1 cellular context compared by ENCODE assay signal in the genomic region with DNA sequence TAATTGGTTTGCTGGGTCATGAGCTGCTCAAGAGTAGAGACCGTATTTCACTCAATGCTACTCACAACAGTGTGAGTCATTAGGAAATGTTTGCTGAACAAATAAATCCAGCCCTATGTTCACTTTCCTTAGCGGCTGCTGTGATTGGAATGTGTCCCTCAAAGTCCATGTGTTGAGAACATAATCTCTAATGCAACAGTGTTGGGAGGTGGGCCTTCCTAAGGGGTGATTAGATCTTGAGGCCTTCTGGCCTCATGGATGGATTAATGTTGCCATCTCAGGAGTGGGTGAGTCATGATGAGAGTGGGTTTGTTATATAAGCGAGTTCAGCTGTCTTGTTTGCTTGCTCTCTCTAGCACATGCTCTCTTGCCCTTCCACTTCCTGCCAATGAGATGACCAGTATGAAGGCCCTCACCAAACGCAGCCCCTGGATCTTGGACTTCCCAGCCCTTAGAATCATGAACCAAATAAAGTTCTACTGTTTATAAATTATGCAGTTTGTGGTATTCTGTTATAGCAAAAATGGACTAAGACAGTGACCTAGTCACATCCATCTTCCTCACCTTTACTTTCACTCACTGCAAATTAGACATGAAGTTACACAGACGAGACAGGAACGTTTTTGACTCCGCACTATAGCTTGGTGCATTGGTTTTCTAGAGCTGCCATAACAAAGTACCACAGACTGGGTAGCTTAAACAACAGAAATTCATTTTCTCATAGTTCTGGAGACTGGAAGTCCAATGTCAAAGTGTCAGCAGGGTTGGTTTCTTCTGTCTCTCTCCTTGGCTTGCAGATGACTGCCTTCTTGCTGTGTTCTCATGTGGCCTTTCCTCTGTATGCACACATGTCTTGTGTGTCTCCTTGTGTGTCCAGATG.
A peak's percentile ranks its signal among the peaks of the same experiment; 100 is the strongest.
TF ChIP-seq lines count a peak whose summit lies in the region.

No MANE protein-coding gene starts in this region.

TF ChIP-seq in HepG2, 621 proteins besides CTCF, POLR2A, EP300 and RAD21 (continued from another document and continues in another):
- TF ChIP-seq ZBTB8A (CRISPR knock-in tag; IDR thresholded peaks at IDR 0.05; ENCODE audit: borderline replicate concordance, low read depth) (no peak), ZFY (CRISPR knock-in tag; IDR thresholded peaks at IDR 0.05) (peak; percentile 75), NR2F1 (CRISPR knock-in tag; IDR thresholded peaks at IDR 0.05) (peak; percentile 43 to 70; a peak in 2 of 4 replicates), MED13 (CRISPR knock-in tag; IDR thresholded peaks at IDR 0.05) (peak; percentile 28; the same call in 1 of the 2 replicates), HCFC1 (IDR thresholded peaks at IDR 0.05; ENCODE audit: low read depth, low read length) (no peak), ZNF552 (CRISPR knock-in tag; IDR thresholded peaks at IDR 0.05; ENCODE audit: borderline replicate concordance) (0 out of 2 replicates have a peak, but pooled peaks have one; percentile 39), AGO1 (IDR thresholded peaks at IDR 0.05; ENCODE audit: low read depth, low read length, poor library complexity, severe bottlenecking) (no peak), ZIK1 (CRISPR knock-in tag; IDR thresholded peaks at IDR 0.05; ENCODE audit: borderline replicate concordance, low read depth) (peak; percentile 76; the same call in 1 of the 2 replicates), MTA1 (CRISPR knock-in tag; IDR thresholded peaks at IDR 0.05; ENCODE audit: borderline replicate concordance) (no peak), NR1H2 (CRISPR knock-in tag; IDR thresholded peaks at IDR 0.05; ENCODE audit: borderline replicate concordance, low read depth) (no peak), TGIF2 (CRISPR knock-in tag; IDR thresholded peaks at IDR 0.05) (0 out of 2 replicates have a peak, but pooled peaks have one; percentile 6), NFRKB (IDR thresholded peaks at IDR 0.05) (no peak), HOXA7 (CRISPR knock-in tag; IDR thresholded peaks at IDR 0.05) (no peak), TCF7L2 (IDR thresholded peaks at IDR 0.05; ENCODE audit: low read depth, low read length) (no peak), ZNF670 (CRISPR knock-in tag; IDR thresholded peaks at IDR 0.05; ENCODE audit: borderline replicate concordance) (0 out of 2 replicates have a peak, but pooled peaks have one; percentile 49), KMT2A (CRISPR knock-in tag; IDR thresholded peaks at IDR 0.05) (no peak), ASH2L (IDR thresholded peaks at IDR 0.05; ENCODE audit: insufficient read length, low read depth, low read length) (peak; percentile 50), RARG (CRISPR knock-in tag; IDR thresholded peaks at IDR 0.05; ENCODE audit: low read depth) (peak; percentile 88; the same call in 1 of the 2 replicates), BRCA1 (CRISPR knock-in tag; IDR thresholded peaks at IDR 0.05) (0 out of 2 replicates have a peak, but pooled peaks have one; percentile 53), FOXJ3 (CRISPR knock-in tag; IDR thresholded peaks at IDR 0.05; ENCODE audit: borderline replicate concordance) (peak; percentile 94), HHEX (CRISPR knock-in tag; IDR thresholded peaks at IDR 0.05) (peak; percentile 70), ZNF232 (CRISPR knock-in tag; IDR thresholded peaks at IDR 0.05; ENCODE audit: borderline replicate concordance) (no peak; the same call in 1 of the 2 replicates), SKI (IDR thresholded peaks at IDR 0.05; ENCODE audit: partially characterized antibody) (peak; percentile 73), ZNF781 (CRISPR knock-in tag; IDR thresholded peaks at IDR 0.05; ENCODE audit: borderline replicate concordance, not compliant biosample characterization) (peak; percentile 58), SNAPC2 (CRISPR knock-in tag; IDR thresholded peaks at IDR 0.05) (no peak), IKZF4 (CRISPR knock-in tag; IDR thresholded peaks at IDR 0.05; ENCODE audit: borderline replicate concordance, low read depth, not compliant biosample characterization) (no peak), BHLHE40 (IDR thresholded peaks at IDR 0.05; ENCODE audit: low read length) (no peak), SIX1 (CRISPR knock-in tag; IDR thresholded peaks at IDR 0.05; ENCODE audit: borderline replicate concordance) (peak; percentile 87), ZNF451 (CRISPR knock-in tag; IDR thresholded peaks at IDR 0.05) (no peak), SRSF1 (optimal IDR thresholded peaks at IDR 0.05; ENCODE audit: low read depth, low read length) (no peak), RELA (CRISPR knock-in tag; IDR thresholded peaks at IDR 0.05) (no peak; the same call in 1 of the 2 replicates), ZFP41 (CRISPR knock-in tag; IDR thresholded peaks at IDR 0.05; ENCODE audit: borderline replicate concordance) (no peak)
- TF ChIP-seq, protein P1, sequence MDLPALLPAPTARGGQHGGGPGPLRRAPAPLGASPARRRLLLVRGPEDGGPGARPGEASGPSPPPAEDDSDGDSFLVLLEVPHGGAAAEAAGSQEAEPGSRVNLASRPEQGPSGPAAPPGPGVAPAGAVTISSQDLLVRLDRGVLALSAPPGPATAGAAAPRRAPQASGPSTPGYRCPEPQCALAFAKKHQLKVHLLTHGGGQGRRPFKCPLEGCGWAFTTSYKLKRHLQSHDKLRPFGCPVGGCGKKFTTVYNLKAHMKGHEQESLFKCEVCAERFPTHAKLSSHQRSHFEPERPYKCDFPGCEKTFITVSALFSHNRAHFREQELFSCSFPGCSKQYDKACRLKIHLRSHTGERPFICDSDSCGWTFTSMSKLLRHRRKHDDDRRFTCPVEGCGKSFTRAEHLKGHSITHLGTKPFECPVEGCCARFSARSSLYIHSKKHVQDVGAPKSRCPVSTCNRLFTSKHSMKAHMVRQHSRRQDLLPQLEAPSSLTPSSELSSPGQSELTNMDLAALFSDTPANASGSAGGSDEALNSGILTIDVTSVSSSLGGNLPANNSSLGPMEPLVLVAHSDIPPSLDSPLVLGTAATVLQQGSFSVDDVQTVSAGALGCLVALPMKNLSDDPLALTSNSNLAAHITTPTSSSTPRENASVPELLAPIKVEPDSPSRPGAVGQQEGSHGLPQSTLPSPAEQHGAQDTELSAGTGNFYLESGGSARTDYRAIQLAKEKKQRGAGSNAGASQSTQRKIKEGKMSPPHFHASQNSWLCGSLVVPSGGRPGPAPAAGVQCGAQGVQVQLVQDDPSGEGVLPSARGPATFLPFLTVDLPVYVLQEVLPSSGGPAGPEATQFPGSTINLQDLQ (CRISPR knock-in tag; IDR thresholded peaks at IDR 0.05): no peak
- TF ChIP-seq, protein P2, sequence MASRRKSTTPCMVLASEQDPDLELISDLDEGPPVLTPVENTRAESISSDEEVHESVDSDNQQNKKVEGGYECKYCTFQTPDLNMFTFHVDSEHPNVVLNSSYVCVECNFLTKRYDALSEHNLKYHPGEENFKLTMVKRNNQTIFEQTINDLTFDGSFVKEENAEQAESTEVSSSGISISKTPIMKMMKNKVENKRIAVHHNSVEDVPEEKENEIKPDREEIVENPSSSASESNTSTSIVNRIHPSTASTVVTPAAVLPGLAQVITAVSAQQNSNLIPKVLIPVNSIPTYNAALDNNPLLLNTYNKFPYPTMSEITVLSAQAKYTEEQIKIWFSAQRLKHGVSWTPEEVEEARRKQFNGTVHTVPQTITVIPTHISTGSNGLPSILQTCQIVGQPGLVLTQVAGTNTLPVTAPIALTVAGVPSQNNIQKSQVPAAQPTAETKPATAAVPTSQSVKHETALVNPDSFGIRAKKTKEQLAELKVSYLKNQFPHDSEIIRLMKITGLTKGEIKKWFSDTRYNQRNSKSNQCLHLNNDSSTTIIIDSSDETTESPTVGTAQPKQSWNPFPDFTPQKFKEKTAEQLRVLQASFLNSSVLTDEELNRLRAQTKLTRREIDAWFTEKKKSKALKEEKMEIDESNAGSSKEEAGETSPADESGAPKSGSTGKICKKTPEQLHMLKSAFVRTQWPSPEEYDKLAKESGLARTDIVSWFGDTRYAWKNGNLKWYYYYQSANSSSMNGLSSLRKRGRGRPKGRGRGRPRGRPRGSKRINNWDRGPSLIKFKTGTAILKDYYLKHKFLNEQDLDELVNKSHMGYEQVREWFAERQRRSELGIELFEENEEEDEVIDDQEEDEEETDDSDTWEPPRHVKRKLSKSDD (CRISPR knock-in tag; IDR thresholded peaks at IDR 0.05; ENCODE audit: low read depth): peak; percentile 58; the same call in 1 of the 2 replicates
- TF ChIP-seq, protein P3, sequence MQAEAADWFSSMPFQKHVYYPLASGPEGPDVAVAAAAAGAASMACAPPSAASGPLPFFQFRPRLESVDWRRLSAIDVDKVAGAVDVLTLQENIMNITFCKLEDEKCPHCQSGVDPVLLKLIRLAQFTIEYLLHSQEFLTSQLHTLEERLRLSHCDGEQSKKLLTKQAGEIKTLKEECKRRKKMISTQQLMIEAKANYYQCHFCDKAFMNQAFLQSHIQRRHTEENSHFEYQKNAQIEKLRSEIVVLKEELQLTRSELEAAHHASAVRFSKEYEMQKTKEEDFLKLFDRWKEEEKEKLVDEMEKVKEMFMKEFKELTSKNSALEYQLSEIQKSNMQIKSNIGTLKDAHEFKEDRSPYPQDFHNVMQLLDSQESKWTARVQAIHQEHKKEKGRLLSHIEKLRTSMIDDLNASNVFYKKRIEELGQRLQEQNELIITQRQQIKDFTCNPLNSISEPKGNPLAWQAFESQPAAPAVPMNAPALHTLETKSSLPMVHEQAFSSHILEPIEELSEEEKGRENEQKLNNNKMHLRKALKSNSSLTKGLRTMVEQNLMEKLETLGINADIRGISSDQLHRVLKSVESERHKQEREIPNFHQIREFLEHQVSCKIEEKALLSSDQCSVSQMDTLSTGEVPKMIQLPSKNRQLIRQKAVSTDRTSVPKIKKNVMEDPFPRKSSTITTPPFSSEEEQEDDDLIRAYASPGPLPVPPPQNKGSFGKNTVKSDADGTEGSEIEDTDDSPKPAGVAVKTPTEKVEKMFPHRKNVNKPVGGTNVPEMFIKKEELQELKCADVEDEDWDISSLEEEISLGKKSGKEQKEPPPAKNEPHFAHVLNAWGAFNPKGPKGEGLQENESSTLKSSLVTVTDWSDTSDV (CRISPR knock-in tag; IDR thresholded peaks at IDR 0.05): no peak
- TF ChIP-seq, protein P4, sequence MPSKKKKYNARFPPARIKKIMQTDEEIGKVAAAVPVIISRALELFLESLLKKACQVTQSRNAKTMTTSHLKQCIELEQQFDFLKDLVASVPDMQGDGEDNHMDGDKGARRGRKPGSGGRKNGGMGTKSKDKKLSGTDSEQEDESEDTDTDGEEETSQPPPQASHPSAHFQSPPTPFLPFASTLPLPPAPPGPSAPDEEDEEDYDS (CRISPR knock-in tag; IDR thresholded peaks at IDR 0.05): peak; percentile 47; the same call in 1 of the 2 replicates
- TF ChIP-seq, protein P5, sequence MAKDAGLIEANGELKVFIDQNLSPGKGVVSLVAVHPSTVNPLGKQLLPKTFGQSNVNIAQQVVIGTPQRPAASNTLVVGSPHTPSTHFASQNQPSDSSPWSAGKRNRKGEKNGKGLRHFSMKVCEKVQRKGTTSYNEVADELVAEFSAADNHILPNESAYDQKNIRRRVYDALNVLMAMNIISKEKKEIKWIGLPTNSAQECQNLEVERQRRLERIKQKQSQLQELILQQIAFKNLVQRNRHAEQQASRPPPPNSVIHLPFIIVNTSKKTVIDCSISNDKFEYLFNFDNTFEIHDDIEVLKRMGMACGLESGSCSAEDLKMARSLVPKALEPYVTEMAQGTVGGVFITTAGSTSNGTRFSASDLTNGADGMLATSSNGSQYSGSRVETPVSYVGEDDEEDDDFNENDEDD (CRISPR knock-in tag; IDR thresholded peaks at IDR 0.05; ENCODE audit: borderline replicate concordance): peak; percentile 61; the same call in 1 of the 2 replicates
- TF ChIP-seq, protein P6, sequence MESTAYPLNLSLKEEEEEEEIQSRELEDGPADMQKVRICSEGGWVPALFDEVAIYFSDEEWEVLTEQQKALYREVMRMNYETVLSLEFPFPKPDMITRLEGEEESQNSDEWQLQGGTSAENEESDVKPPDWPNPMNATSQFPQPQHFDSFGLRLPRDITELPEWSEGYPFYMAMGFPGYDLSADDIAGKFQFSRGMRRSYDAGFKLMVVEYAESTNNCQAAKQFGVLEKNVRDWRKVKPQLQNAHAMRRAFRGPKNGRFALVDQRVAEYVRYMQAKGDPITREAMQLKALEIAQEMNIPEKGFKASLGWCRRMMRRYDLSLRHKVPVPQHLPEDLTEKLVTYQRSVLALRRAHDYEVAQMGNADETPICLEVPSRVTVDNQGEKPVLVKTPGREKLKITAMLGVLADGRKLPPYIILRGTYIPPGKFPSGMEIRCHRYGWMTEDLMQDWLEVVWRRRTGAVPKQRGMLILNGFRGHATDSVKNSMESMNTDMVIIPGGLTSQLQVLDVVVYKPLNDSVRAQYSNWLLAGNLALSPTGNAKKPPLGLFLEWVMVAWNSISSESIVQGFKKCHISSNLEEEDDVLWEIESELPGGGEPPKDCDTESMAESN (CRISPR knock-in tag; conservative IDR thresholded peaks at IDR 0.05): peak; percentile 47
- TF ChIP-seq, protein P7, sequence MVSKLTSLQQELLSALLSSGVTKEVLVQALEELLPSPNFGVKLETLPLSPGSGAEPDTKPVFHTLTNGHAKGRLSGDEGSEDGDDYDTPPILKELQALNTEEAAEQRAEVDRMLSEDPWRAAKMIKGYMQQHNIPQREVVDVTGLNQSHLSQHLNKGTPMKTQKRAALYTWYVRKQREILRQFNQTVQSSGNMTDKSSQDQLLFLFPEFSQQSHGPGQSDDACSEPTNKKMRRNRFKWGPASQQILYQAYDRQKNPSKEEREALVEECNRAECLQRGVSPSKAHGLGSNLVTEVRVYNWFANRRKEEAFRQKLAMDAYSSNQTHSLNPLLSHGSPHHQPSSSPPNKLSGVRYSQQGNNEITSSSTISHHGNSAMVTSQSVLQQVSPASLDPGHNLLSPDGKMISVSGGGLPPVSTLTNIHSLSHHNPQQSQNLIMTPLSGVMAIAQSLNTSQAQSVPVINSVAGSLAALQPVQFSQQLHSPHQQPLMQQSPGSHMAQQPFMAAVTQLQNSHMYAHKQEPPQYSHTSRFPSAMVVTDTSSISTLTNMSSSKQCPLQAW (CRISPR knock-in tag; IDR thresholded peaks at IDR 0.05): peak; percentile 87
- TF ChIP-seq, protein P8, sequence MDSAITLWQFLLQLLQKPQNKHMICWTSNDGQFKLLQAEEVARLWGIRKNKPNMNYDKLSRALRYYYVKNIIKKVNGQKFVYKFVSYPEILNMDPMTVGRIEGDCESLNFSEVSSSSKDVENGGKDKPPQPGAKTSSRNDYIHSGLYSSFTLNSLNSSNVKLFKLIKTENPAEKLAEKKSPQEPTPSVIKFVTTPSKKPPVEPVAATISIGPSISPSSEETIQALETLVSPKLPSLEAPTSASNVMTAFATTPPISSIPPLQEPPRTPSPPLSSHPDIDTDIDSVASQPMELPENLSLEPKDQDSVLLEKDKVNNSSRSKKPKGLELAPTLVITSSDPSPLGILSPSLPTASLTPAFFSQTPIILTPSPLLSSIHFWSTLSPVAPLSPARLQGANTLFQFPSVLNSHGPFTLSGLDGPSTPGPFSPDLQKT (CRISPR knock-in tag; IDR thresholded peaks at IDR 0.05; ENCODE audit: borderline replicate concordance): no peak
- TF ChIP-seq, protein P9, sequence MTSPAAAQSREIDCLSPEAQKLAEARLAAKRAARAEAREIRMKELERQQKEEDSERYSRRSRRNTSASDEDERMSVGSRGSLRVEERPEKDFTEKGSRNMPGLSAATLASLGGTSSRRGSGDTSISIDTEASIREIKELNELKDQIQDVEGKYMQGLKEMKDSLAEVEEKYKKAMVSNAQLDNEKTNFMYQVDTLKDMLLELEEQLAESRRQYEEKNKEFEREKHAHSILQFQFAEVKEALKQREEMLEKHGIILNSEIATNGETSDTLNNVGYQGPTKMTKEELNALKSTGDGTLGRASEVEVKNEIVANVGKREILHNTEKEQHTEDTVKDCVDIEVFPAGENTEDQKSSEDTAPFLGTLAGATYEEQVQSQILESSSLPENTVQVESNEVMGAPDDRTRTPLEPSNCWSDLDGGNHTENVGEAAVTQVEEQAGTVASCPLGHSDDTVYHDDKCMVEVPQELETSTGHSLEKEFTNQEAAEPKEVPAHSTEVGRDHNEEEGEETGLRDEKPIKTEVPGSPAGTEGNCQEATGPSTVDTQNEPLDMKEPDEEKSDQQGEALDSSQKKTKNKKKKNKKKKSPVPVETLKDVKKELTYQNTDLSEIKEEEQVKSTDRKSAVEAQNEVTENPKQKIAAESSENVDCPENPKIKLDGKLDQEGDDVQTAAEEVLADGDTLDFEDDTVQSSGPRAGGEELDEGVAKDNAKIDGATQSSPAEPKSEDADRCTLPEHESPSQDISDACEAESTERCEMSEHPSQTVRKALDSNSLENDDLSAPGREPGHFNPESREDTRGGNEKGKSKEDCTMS (CRISPR knock-in tag; conservative IDR thresholded peaks at IDR 0.05): no peak
